ENCODE assay signal across 1 cellular context in genomic region chr3:50334339-50335075, GRCh38.
A peak's percentile ranks its signal among the peaks of the same experiment; 100 is the strongest.
TF ChIP-seq lines count a peak whose summit lies in the region.

No MANE protein-coding gene starts in this region.

TF ChIP-seq in HepG2, 621 proteins besides CTCF, POLR2A, EP300 and RAD21:
- TF ChIP-seq, protein P1, sequence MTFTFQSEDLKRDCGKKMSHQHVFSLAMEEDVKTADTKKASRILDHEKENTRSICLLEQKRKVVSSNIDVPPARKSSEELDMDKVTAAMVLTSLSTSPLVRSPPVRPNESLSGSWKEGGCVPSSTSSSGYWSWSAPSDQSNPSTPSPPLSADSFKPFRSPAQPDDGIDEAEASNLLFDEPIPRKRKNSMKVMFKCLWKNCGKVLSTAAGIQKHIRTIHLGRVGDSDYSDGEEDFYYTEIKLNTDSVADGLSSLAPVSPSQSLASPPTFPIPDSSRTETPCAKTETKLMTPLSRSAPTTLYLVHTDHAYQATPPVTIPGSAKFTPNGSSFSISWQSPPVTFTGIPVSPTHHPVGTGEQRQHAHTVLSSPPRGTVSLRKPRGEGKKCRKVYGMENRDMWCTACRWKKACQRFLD (CRISPR knock-in tag; IDR thresholded peaks at IDR 0.05; ENCODE audit: borderline replicate concordance): no peak
- TF ChIP-seq SIN3B (IDR thresholded peaks at IDR 0.05; ENCODE audit: low read length) (no peak), SMYD3 (CRISPR knock-in tag; IDR thresholded peaks at IDR 0.05) (no peak), FOXA3 (CRISPR knock-in tag; IDR thresholded peaks at IDR 0.05) (no peak), POLR2G (IDR thresholded peaks at IDR 0.05; ENCODE audit: low read depth, low read length) (peak; percentile 31; the same call in 1 of the 2 replicates), KLF6 (CRISPR knock-in tag; IDR thresholded peaks at IDR 0.05) (no peak), ZNF792 (CRISPR knock-in tag; IDR thresholded peaks at IDR 0.05) (no peak), ZNF207 (IDR thresholded peaks at IDR 0.05; ENCODE audit: borderline replicate concordance) (no peak), ZNF121 (CRISPR knock-in tag; IDR thresholded peaks at IDR 0.05) (no peak), RBFOX2 (IDR thresholded peaks at IDR 0.05; ENCODE audit: low read depth, low read length) (0 out of 2 replicates have a peak, but pooled peaks have one; percentile 9), NFYC (CRISPR knock-in tag; IDR thresholded peaks at IDR 0.05) (no peak), ZNF549 (CRISPR knock-in tag; IDR thresholded peaks at IDR 0.05) (no peak), E2F2 (CRISPR knock-in tag; IDR thresholded peaks at IDR 0.05; ENCODE audit: borderline replicate concordance) (no peak)
- TF ChIP-seq, protein P2, sequence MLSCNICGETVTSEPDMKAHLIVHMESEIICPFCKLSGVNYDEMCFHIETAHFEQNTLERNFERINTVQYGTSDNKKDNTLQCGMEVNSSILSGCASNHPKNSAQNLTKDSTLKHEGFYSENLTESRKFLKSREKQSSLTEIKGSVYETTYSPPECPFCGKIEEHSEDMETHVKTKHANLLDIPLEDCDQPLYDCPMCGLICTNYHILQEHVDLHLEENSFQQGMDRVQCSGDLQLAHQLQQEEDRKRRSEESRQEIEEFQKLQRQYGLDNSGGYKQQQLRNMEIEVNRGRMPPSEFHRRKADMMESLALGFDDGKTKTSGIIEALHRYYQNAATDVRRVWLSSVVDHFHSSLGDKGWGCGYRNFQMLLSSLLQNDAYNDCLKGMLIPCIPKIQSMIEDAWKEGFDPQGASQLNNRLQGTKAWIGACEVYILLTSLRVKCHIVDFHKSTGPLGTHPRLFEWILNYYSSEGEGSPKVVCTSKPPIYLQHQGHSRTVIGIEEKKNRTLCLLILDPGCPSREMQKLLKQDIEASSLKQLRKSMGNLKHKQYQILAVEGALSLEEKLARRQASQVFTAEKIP (CRISPR knock-in tag; IDR thresholded peaks at IDR 0.05; ENCODE audit: borderline replicate concordance): no peak
- TF ChIP-seq, protein P3, sequence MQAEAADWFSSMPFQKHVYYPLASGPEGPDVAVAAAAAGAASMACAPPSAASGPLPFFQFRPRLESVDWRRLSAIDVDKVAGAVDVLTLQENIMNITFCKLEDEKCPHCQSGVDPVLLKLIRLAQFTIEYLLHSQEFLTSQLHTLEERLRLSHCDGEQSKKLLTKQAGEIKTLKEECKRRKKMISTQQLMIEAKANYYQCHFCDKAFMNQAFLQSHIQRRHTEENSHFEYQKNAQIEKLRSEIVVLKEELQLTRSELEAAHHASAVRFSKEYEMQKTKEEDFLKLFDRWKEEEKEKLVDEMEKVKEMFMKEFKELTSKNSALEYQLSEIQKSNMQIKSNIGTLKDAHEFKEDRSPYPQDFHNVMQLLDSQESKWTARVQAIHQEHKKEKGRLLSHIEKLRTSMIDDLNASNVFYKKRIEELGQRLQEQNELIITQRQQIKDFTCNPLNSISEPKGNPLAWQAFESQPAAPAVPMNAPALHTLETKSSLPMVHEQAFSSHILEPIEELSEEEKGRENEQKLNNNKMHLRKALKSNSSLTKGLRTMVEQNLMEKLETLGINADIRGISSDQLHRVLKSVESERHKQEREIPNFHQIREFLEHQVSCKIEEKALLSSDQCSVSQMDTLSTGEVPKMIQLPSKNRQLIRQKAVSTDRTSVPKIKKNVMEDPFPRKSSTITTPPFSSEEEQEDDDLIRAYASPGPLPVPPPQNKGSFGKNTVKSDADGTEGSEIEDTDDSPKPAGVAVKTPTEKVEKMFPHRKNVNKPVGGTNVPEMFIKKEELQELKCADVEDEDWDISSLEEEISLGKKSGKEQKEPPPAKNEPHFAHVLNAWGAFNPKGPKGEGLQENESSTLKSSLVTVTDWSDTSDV (CRISPR knock-in tag; IDR thresholded peaks at IDR 0.05): no peak
- TF ChIP-seq, protein P4, sequence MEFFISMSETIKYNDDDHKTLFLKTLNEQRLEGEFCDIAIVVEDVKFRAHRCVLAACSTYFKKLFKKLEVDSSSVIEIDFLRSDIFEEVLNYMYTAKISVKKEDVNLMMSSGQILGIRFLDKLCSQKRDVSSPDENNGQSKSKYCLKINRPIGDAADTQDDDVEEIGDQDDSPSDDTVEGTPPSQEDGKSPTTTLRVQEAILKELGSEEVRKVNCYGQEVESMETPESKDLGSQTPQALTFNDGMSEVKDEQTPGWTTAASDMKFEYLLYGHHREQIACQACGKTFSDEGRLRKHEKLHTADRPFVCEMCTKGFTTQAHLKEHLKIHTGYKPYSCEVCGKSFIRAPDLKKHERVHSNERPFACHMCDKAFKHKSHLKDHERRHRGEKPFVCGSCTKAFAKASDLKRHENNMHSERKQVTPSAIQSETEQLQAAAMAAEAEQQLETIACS (CRISPR knock-in tag; IDR thresholded peaks at IDR 0.05): no peak
- TF ChIP-seq, protein P5, sequence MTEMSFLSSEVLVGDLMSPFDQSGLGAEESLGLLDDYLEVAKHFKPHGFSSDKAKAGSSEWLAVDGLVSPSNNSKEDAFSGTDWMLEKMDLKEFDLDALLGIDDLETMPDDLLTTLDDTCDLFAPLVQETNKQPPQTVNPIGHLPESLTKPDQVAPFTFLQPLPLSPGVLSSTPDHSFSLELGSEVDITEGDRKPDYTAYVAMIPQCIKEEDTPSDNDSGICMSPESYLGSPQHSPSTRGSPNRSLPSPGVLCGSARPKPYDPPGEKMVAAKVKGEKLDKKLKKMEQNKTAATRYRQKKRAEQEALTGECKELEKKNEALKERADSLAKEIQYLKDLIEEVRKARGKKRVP (CRISPR knock-in tag; IDR thresholded peaks at IDR 0.05): no peak
